In genomic region chr5:3597727-3598082, GRCh38 we compare ENCODE assay signal across 19 cellular contexts. TPM values are rescaled to one million over a fixed set of nuclear protein-coding genes. Genes with fewer than 3 reads are reported as not detected.
DNase-seq lines count a peak whose midpoint lies in the region; ATAC-seq and TF ChIP-seq lines count a peak whose summit lies in the region.
"Had no signal": no experiment of that assay in that cellular context is flagged by ENCODE, and none has a peak within 500 bp of the region (broad histone marks: within the 10 kb centered on the region; RNA-seq: fewer than 3 reads in every experiment).

No MANE protein-coding gene starts in this region.

- peaks cover 20% of the 10 kb centered on the region for H3K23me2 ChIP-seq in H9 (ENCODE audit: insufficient read length, low read depth, low read length, poor library complexity, severe bottlenecking)

- H2BK12ac ChIP-seq in H9 (ENCODE audit: insufficient read length, low read depth, low read length): no peak overlapping the region

- TF ChIP-seq CTCF in H9 (conservative IDR thresholded peaks at IDR 0.05): no peak
- TF ChIP-seq CTCF in brain (conservative IDR thresholded peaks at IDR 0.05): no peak

- 0 out of 2 replicates have a peak, but pooled peaks cover 2% of the 10 kb centered on the region for H3K4me1 ChIP-seq in H9 (ENCODE audit: insufficient read depth, low read length)
- peaks cover 9% of the 10 kb centered on the region; the same call in 1 of the 2 replicates for H3K4me1 ChIP-seq in iPS-20b (ENCODE audit: insufficient read depth, low read length)

- H3K4me3 ChIP-seq in iPS-20b (ENCODE audit: low read length): peak overlapping the region; percentile 54
- peak overlapping the region in 6 of 7 experiments; percentile 39 to 59 (median 44) for H3K4me3 ChIP-seq in skin epidermis
- H3K4me3 ChIP-seq: ovary, SK-N-MC had no signal

- no peak overlapping the region for H3K4me2 ChIP-seq in H9 (ENCODE audit: insufficient read depth, insufficient read length, low read length)

- H3K9me3 ChIP-seq in H9 (ENCODE audit: control insufficient read depth, low read depth, low read length): no peaks in the 10 kb centered on the region
- H3K9me3 ChIP-seq in iPS-20b (ENCODE audit: insufficient read depth, low read depth, low read length): no peaks in the 10 kb centered on the region
- H3K9me3 ChIP-seq: ovary had no signal

- no peak overlapping the region for H3K4ac ChIP-seq in H9 (ENCODE audit: low read depth, low read length)

- no peak for DNase-seq in H9
- DNase-seq in hypothalamus (lab: John Stamatoyannopoulos, UW): no peak
- no peak for DNase-seq in NOMO-1 treated with dmso at 0.1 percent for 144 hours (lab: John Stamatoyannopoulos, UW; ENCODE audit: unreplicated experiment)
- DNase-seq in GM19238 (ENCODE audit: insufficient read length, low spot score): no peak
- DNase-seq: activated CD8-positive, alpha-beta T cell treated with anti-CD3 and anti-CD28 coated beads for 36 hours; AML-193; effector CD8-positive, alpha-beta T cell; foreskin melanocyte; immature natural killer cell; Kasumi-1; NCI-H1436; NCI-H446; ovary had no signal

- no peak overlapping the region for H2BK15ac ChIP-seq in H9 (ENCODE audit: low read depth, low read length)

- H3K27me3 ChIP-seq in H9 (ENCODE audit: insufficient read depth, low read length) (peaks cover 82% of the 10 kb centered on the region), iPS-20b (ENCODE audit: insufficient read depth, low read length) (peaks cover 96% of the 10 kb centered on the region)
- H3K27me3 ChIP-seq: ovary had no signal

- H3K27me3 Mint-ChIP-seq in H9 (ENCODE audit: low read depth) (peaks cover 93% of the 10 kb centered on the region), brain (peaks cover 93% of the 10 kb centered on the region)

- ATAC-seq in GM19035 (IDR thresholded peaks at IDR 0.05; ENCODE audit: unreplicated experiment): no peak
- ATAC-seq: activated CD8-positive, alpha-beta T cell treated with anti-CD3 and anti-CD28 coated beads for 36 hours; stimulated activated memory B cell treated with anti-CD40 and anti-IgM and Interleukin-4, amounts not matched to agents 10 μg/mL and 1 μg/mL and 100 μg/mL, for 72 hours had no signal

- no peak overlapping the region for H3K56ac ChIP-seq in H9 (ENCODE audit: insufficient read length, low read depth, low read length)

- H3T11ph ChIP-seq in H9 (ENCODE audit: low read length): no peak overlapping the region

- no peaks in the 10 kb centered on the region for H4K20me1 ChIP-seq in H9 (ENCODE audit: control insufficient read depth, insufficient read depth, insufficient read length)

- H3K4me3 Mint-ChIP-seq in H9: peak overlapping the region; percentile 59 to 77
- peak overlapping the region in 4 of 5 experiments; percentile 78 to 92 (median 89) for H3K4me3 Mint-ChIP-seq in brain
- H3K4me3 Mint-ChIP-seq: activated CD8-positive, alpha-beta T cell treated with anti-CD3 and anti-CD28 coated beads for 36 hours; stimulated activated memory B cell treated with anti-CD40 and anti-IgM and Interleukin-4, amounts not matched to agents 10 μg/mL and 1 μg/mL and 100 μg/mL, for 72 hours had no signal

- no peak overlapping the region for H2BK5ac ChIP-seq in H9 (ENCODE audit: insufficient read length, low read length)

- H4K8ac ChIP-seq in H9 (replicated peaks; ENCODE audit: insufficient read length, low read depth, low read length): no peak overlapping the region

- H3K4me1 Mint-ChIP-seq in H9: peaks cover 45 to 54% of the 10 kb centered on the region in 2 experiments
- peaks cover 43% of the 10 kb centered on the region for H3K4me1 Mint-ChIP-seq in brain

- no peak overlapping the region for H3K9ac ChIP-seq in H9 (ENCODE audit: extremely low read depth, insufficient read length, low read length)
- H3K9ac ChIP-seq in iPS-20b (ENCODE audit: low read depth, low read length): peak overlapping the region; percentile 16; the same call in 1 of the 2 replicates

- no peak overlapping the region for H3K18ac ChIP-seq in H9 (ENCODE audit: insufficient read length, low read depth, low read length)

- no CpG with 5 or more reads among the region's 6 CpGs for WGBS in H9 (ENCODE audit: extremely low coverage, insufficient read length, low lambda C conversion rate)

- no peak overlapping the region for H2AK5ac ChIP-seq in H9 (ENCODE audit: insufficient read length, low read length)

- no peak overlapping the region for H4K5ac ChIP-seq in H9 (ENCODE audit: insufficient read length, low read depth, low read length)

- peaks cover 0 to 2% (median 0%) of the 10 kb centered on the region in 3 experiments; a peak in 2 of 7 replicates for H3K36me3 Mint-ChIP-seq in H9 (ENCODE audit: insufficient read depth in 1 of 3, low read depth in 3 of 3)
- H3K36me3 Mint-ChIP-seq in brain: peaks cover 18% of the 10 kb centered on the region

- H3K23ac ChIP-seq in H9 (ENCODE audit: insufficient read length, low read depth, low read length): no peak overlapping the region

- no peak overlapping the region for H2AFZ ChIP-seq in H9 (ENCODE audit: low read length)

- H3K79me1 ChIP-seq in H9 (ENCODE audit: insufficient read depth, low read depth, low read length, poor library complexity, severe bottlenecking): no peaks in the 10 kb centered on the region

- no peak overlapping the region for H2BK120ac ChIP-seq in H9 (ENCODE audit: low read depth, low read length, poor library complexity, severe bottlenecking)

- H3K36me3 ChIP-seq in iPS-20b (ENCODE audit: insufficient read depth, low read depth, low read length): no peaks in the 10 kb centered on the region
- H3K36me3 ChIP-seq: ovary had no signal

- H3K79me2 ChIP-seq in H9 (ENCODE audit: insufficient read depth, low read length): no peaks in the 10 kb centered on the region

- H4K91ac ChIP-seq in H9 (ENCODE audit: insufficient read length, low read depth, low read length): no peak overlapping the region

- H3K27ac Mint-ChIP-seq in H9 (no peak overlapping the region), brain (peak overlapping the region in 4 of 5 experiments; percentile 54 to 96 (median 90))
- H3K27ac Mint-ChIP-seq: activated CD8-positive, alpha-beta T cell treated with anti-CD3 and anti-CD28 coated beads for 36 hours; immature natural killer cell; stimulated activated memory B cell treated with anti-CD40 and anti-IgM and Interleukin-4, amounts not matched to agents 10 μg/mL and 1 μg/mL and 100 μg/mL, for 72 hours had no signal

- H2BK20ac ChIP-seq in H9 (ENCODE audit: low read depth, low read length, poor library complexity, severe bottlenecking): no peak overlapping the region

- H3K9me3 Mint-ChIP-seq in H9 (peaks cover 3 to 10% of the 10 kb centered on the region in 2 experiments; a peak in 2 of 5 replicates), brain (peaks cover 0 to 14% (median 3%) of the 10 kb centered on the region in 5 experiments)

- no peak overlapping the region for H3K27ac ChIP-seq in H9 (ENCODE audit: insufficient read length, low read depth, low read length)
- H3K27ac ChIP-seq in iPS-20b (ENCODE audit: low read length): no peak overlapping the region
- peak overlapping the region in 11 of 21 experiments; percentile 33 to 92 (median 73) for H3K27ac ChIP-seq in skin epidermis
- H3K27ac ChIP-seq: ovary, SK-N-MC had no signal

- no peak overlapping the region for H3K14ac ChIP-seq in H9 (ENCODE audit: insufficient read depth, low read length)

RNA-seq across cellular contexts. Expression of gene IRX1, which starts 2.1 kb away (rescaled TPM):
- total RNA-seq in H9 (2021): 3.6 and 4.1 TPM in 2 replicates
- not detected for polyA plus RNA-seq in brain (ENCODE audit: insufficient read depth, low read depth, low replicate concordance)
- total RNA-seq: activated CD8-positive, alpha-beta T cell treated with anti-CD3 and anti-CD28 coated beads for 36 hours; ovary had no signal
- polyA plus RNA-seq: immature natural killer cell, ovary had no signal

Comparison
In these comparisons a context has a peak if more than half of its experiments do, and no peak if none do; other contexts are left out.
1. H3K27ac ChIP-seq: peak in skin epidermis (11 of 21); none in H9 (single experiment) and iPS-20b (single experiment).
2. H3K27ac Mint-ChIP-seq: peak in brain (4 of 5); none in H9 (0 of 3).